Comparison of ENCODE assay signal across 8 cellular contexts in the genomic region with DNA sequence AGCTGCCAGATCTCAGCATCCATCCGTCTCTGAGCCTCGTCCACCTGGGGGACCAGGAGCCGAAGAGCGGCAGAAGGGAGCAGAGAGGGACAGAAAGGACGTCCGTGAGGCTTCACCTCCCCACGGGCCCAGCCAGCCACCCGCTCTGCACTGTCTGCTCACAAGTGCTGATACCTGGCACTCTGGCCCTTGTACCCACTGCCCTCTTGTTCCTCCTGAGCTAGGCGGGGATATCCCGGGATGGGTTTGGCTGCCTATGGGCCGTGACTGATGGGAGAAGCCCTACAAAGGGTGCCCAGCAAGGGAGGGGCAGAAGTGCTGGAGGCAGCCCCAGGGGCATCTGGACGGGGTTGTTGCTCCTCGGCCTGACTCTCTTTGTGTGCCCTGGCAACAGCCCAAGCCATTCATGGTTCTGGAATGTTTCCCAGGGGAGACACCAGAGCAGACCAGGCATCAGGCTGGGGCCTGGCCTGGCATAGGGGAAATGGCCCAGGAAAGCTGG. TPM values are rescaled to one million over a fixed set of nuclear protein-coding genes. Genes with fewer than 3 reads are reported as not detected.
DNase-seq lines count a peak whose midpoint lies in the region; ATAC-seq, FAIRE-seq and TF ChIP-seq lines count a peak whose summit lies in the region.
"Had no signal": no experiment of that assay in that cellular context is flagged by ENCODE, and none has a peak within 500 bp of the region (broad histone marks: within the 10 kb centered on the region; RNA-seq: fewer than 3 reads in every experiment).

No MANE protein-coding gene starts in this region.

- DNase-seq in IMR-90 (peak; percentile 83), amniotic stem cell (lab: John Stamatoyannopoulos, UW) (peak; percentile 87), hepatic stellate cell (ENCODE audit: low spot score) (peak; percentile 99), substantia nigra (lab: John Stamatoyannopoulos, UW) (peak in 44 of 49 donors; percentile 7 to 79 (median 54)), GM19239 (ENCODE audit: insufficient read length, low spot score) (no peak)
- no peak for DNase-seq in stimulated activated CD4-positive, alpha-beta T cell treated with anti-CD3 and anti-CD28 coated beads, Interleukin-4, amount 100 ng/mL, for 1 hour

- H3K4ac ChIP-seq in IMR-90 (ENCODE audit: low read depth, low read length), result peak overlapping the region; percentile 59

- peaks cover 20% of the 10 kb centered on the region for H3K9me1 ChIP-seq in IMR-90 (ENCODE audit: insufficient read depth, low read length)

- no peak for TF ChIP-seq POLR2A in IMR-90 (IDR thresholded peaks at IDR 0.05; ENCODE audit: low read depth, low read length)

- H3K18ac ChIP-seq in IMR-90 (ENCODE audit: low read depth, low read length), result no peak overlapping the region

- no peak for TF ChIP-seq CTCF in IMR-90 (conservative IDR thresholded peaks at IDR 0.05; ENCODE audit: low read depth, low read length)

- peak overlapping the region; percentile 76 for H2AFZ ChIP-seq in IMR-90 (replicated peaks; ENCODE audit: low read length, poor library complexity)

- no peak overlapping the region for H3K56ac ChIP-seq in IMR-90 (ENCODE audit: extremely low read depth, insufficient read depth, low read length)

- peak overlapping the region; percentile 79 for H2AK9ac ChIP-seq in IMR-90 (replicated peaks; ENCODE audit: low read depth, low read length, poor library complexity)

- peaks cover 11% of the 10 kb centered on the region for H3K4me1 ChIP-seq in IMR-90 (ENCODE audit: control insufficient read depth, insufficient read depth, low read length)

- no peak overlapping the region for H2BK20ac ChIP-seq in IMR-90 (ENCODE audit: low read depth, low read length)

- no peak overlapping the region for H3K4me2 ChIP-seq in IMR-90 (ENCODE audit: low read depth, low read length)

- CTCF ChIA-PET in IMR-90 (lab: Yijun Ruan, JAX), result no interaction called here

- peaks cover 4 to 36% of the 10 kb centered on the region in 2 experiments for H3K79me1 ChIP-seq in IMR-90 (ENCODE audit: low read depth in 1 of 2, low read length in 2 of 2)

- dilution Hi-C loops in IMR-90 (cut with HindIII; ENCODE audit: low sequenced_read_pairs, unreplicated experiment), result no loop called here

- peak overlapping the region; percentile 80 for H2AK5ac ChIP-seq in IMR-90 (ENCODE audit: low read depth, low read length)

- no peak overlapping the region for H3K9ac ChIP-seq in IMR-90 (ENCODE audit: low read depth, low read length)

- no peaks in the 10 kb centered on the region for H3K27me3 ChIP-seq in IMR-90 (ENCODE audit: control insufficient read depth, insufficient read depth, low read length)

- in situ Hi-C loops in IMR-90 (cut with MboI; ENCODE audit: low sequenced_read_pairs), result no loop called here

- H4K91ac ChIP-seq in IMR-90 (ENCODE audit: insufficient read depth, low read depth, low read length), result no peak overlapping the region; the same call in 1 of the 2 replicates

- ATAC-seq in IMR-90 (ENCODE audit: low read depth) (peak; percentile 90), GM18502 (IDR thresholded peaks at IDR 0.05; ENCODE audit: poor library complexity, unreplicated experiment) (no peak)

- BruUV-seq in IMR-90 (replicated peaks; lab: Mats Ljungman, UMichigan), result no TSS peak

- TF ChIP-seq RAD21 in IMR-90 (IDR thresholded peaks at IDR 0.05; ENCODE audit: low read length), result 0 out of 2 replicates have a peak, but pooled peaks have one; percentile 25

- peaks cover 21% of the 10 kb centered on the region for H4K20me1 ChIP-seq in IMR-90 (ENCODE audit: insufficient read depth, low read length)

- H3K9me3 ChIP-seq in IMR-90 (ENCODE audit: control insufficient read depth, insufficient read depth, low read length), result no peaks in the 10 kb centered on the region

- H3K27ac ChIP-seq in IMR-90 (ENCODE audit: insufficient read depth, low read length), result peak overlapping the region; percentile 12; the same call in 1 of the 2 replicates
- H3K27ac ChIP-seq in substantia nigra (ENCODE audit: low read depth, low read length, poor library complexity, severe bottlenecking), result no peak overlapping the region
- H3K27ac ChIP-seq: SK-N-MC had no signal

- H4K5ac ChIP-seq in IMR-90 (ENCODE audit: low read depth, low read length), result no peak overlapping the region; the same call in 1 of the 2 replicates

- 0 out of 4 replicates have a peak overlapping the region, but pooled peaks of 1 of the 2 experiments have one; percentile 49 for H4K8ac ChIP-seq in IMR-90 (ENCODE audit: low read depth in 2 of 2, low read length in 2 of 2)

- intact Hi-C loops in IMR-90 (cut with micrococcal nuclease), result loop anchor here (5.0 kb wide), 1 partner anchor 68 kb away; a partner anchor contains a TSS

- no peak overlapping the region for H3K23ac ChIP-seq in IMR-90 (ENCODE audit: low read depth, low read length)

- WGBS in IMR-90 (ENCODE audit: extremely low coverage in 2 of 2, insufficient read length in 1 of 2), 2 experiments, result 70% methylated on average over 6 of the region's 13 CpGs; no CpG with 5 or more reads in 1 of the 2 experiments

- POLR2A ChIA-PET in IMR-90 (lab: Charles Lee; ENCODE audit: unreplicated experiment), result no interaction called here

- H3K14ac ChIP-seq in IMR-90 (replicated peaks; ENCODE audit: low read depth, low read length), result no peak overlapping the region

- no peak for FAIRE-seq in GM19239 (lab: Jason Lieb, UNC)

- peaks cover 59% of the 10 kb centered on the region for H3K36me3 ChIP-seq in IMR-90 (ENCODE audit: control insufficient read depth, insufficient read depth, low read length)

- peak overlapping the region; percentile 38; the same call in 1 of the 2 replicates for H2BK120ac ChIP-seq in IMR-90 (ENCODE audit: low read depth, low read length)

- 0 out of 3 replicates have a peak overlapping the region, but pooled peaks have one; percentile 23 for H2BK15ac ChIP-seq in IMR-90 (ENCODE audit: low read depth, low read length)

- no peak overlapping the region for H2BK5ac ChIP-seq in IMR-90 (ENCODE audit: low read depth, low read length, poor library complexity, severe bottlenecking)

- no peak overlapping the region for H3K4me3 ChIP-seq in IMR-90 (ENCODE audit: insufficient read depth, low read depth, low read length)
- H3K4me3 ChIP-seq: SK-N-MC had no signal

TF ChIP-seq in IMR-90, 13 proteins besides CTCF, POLR2A, EP300 and RAD21:
- TF ChIP-seq MXI1 (IDR thresholded peaks at IDR 0.05; ENCODE audit: borderline replicate concordance, low read depth, low read length) (no peak), MAZ (IDR thresholded peaks at IDR 0.05; ENCODE audit: borderline replicate concordance, low read depth, low read length) (peak; percentile 10; the same call in 1 of the 2 replicates), FOS (IDR thresholded peaks at IDR 0.05; ENCODE audit: low read depth, low read length) (peak; percentile 35; the same call in 1 of the 2 replicates), SMC3 (IDR thresholded peaks at IDR 0.05; ENCODE audit: low read depth, low read length) (peak; percentile 16; the same call in 1 of the 2 replicates)

RNA-seq across cellular contexts. Expression of a gene that starts 57.6 kb away (rescaled TPM):
- total RNA-seq in IMR-90 (2012; rRNA removed), result not detected in 2 replicates
- polyA plus RNA-seq in IMR-90 (2012; rRNA removed), result 0.05 TPM in 1 of 2 replicates, not detected in the other
- polyA plus RNA-seq in IMR-90 (2012; cell fraction: cytosol; rRNA removed), result 0.03 and 0.17 TPM in 2 replicates
- polyA plus RNA-seq in IMR-90 (2012; cell fraction: nucleus; rRNA removed; ENCODE audit: low replicate concordance), result 0.34 and 0.39 TPM in 2 replicates

Comparison
In these comparisons a context has a peak if more than half of its experiments do, and no peak if none do; other contexts are left out.
1. DNase-seq: peak in IMR-90 (single experiment), amniotic stem cell (single experiment), hepatic stellate cell (single experiment) and substantia nigra (44 of 49); none in GM19239 (single experiment) and stimulated activated CD4-positive, alpha-beta T cell treated with anti-CD3 and anti-CD28 coated beads, Interleukin-4, amount 100 ng/mL, for 1 hour (single experiment).